ENCODE assay signal across 1 cellular context in genomic region chr16:3494574-3494973, GRCh38.
TF ChIP-seq lines count a peak whose summit lies in the region.

No MANE protein-coding gene starts in this region.

TF ChIP-seq in GM23338, 12 proteins besides CTCF, POLR2A, EP300 and RAD21:
- TF ChIP-seq CREB1 (CRISPR knock-in tag; IDR thresholded peaks at IDR 0.05; ENCODE audit: low read depth) (no peak), REST (IDR thresholded peaks at IDR 0.05; ENCODE audit: unreplicated experiment) (no peak), JUNB (IDR thresholded peaks at IDR 0.05; ENCODE audit: unreplicated experiment) (no peak), POLR2AphosphoS5 (IDR thresholded peaks at IDR 0.05; ENCODE audit: low read depth) (no peak), ETS1 (IDR thresholded peaks at IDR 0.05) (no peak)
